Comparison of ENCODE assay signal across 14 cellular contexts in genomic region chr3:146308222-146308621, GRCh38. TPM values are rescaled to one million over a fixed set of nuclear protein-coding genes. Genes with fewer than 3 reads are reported as not detected.
A peak's percentile ranks its signal among the peaks of the same experiment; 100 is the strongest.
DNase-seq lines count a peak whose midpoint lies in the region; ATAC-seq, FAIRE-seq and TF ChIP-seq lines count a peak whose summit lies in the region.
"Had no signal": no experiment of that assay in that cellular context is flagged by ENCODE, and none has a peak within 500 bp of the region (broad histone marks: within the 10 kb centered on the region; RNA-seq: fewer than 3 reads in every experiment).

No MANE protein-coding gene starts in this region.

- H3K27me3 ChIP-seq in heart right ventricle (no peaks in the 10 kb centered on the region), skeletal muscle satellite cell (ENCODE audit: control insufficient read depth, insufficient read depth, low read length) (no peaks in the 10 kb centered on the region), small intestine (ENCODE audit: control insufficient read depth in 2 of 2, insufficient read depth in 2 of 2, low read length in 2 of 2) (no peaks in the 10 kb centered on the region)
- H3K27me3 ChIP-seq: cardiac muscle cell, hepatocyte, testis had no signal

- H3K4me3 ChIP-seq in heart right ventricle (no peak overlapping the region), skeletal muscle satellite cell (ENCODE audit: low read length) (peak overlapping the region; percentile 18), small intestine (ENCODE audit: low read depth in 1 of 2, low read length in 2 of 2) (no peak overlapping the region)
- H3K4me3 ChIP-seq: cardiac muscle cell, hepatocyte, testis had no signal

- ATAC-seq in heart right ventricle, result peak in 7 of 8 donors; percentile 50 to 74 (median 69)
- ATAC-seq: activated CD8-positive, alpha-beta memory T cell treated with anti-CD3 and anti-CD28 coated beads, Interleukin-2, amount 10 ng/mL, durations not matched to agents 7 days and 5 days; naive thymus-derived CD4-positive, alpha-beta T cell had no signal

- no peaks in the 10 kb centered on the region for H3K36me3 ChIP-seq in heart right ventricle
- no peaks in the 10 kb centered on the region for H3K36me3 ChIP-seq in skeletal muscle satellite cell (ENCODE audit: insufficient read depth, low read length)
- no peaks in the 10 kb centered on the region for H3K36me3 ChIP-seq in small intestine (ENCODE audit: control insufficient read depth in 2 of 2, insufficient read depth in 2 of 2, low read length in 2 of 2)
- H3K36me3 ChIP-seq: cardiac muscle cell had no signal

- H3K4me2 ChIP-seq in skeletal muscle satellite cell (ENCODE audit: low read length), result peak overlapping the region; percentile 70
- H3K4me2 ChIP-seq: hepatocyte had no signal

- H3K9me3 ChIP-seq in heart right ventricle (peaks cover 0 to 25% (median 7%) of the 10 kb centered on the region in 11 donors), skeletal muscle satellite cell (replicated peaks; ENCODE audit: low read length) (no peaks in the 10 kb centered on the region), small intestine (ENCODE audit: control insufficient read depth, low read depth) (no peaks in the 10 kb centered on the region)
- H3K9me3 ChIP-seq: testis had no signal

- no peak for FAIRE-seq in small intestine (lab: Jason Lieb, UNC)

- intact Hi-C loops in heart right ventricle (cut with DNase I), result loop anchor here in 2 of 10 donors (1.0 to 10.0 kb wide), 2 partner anchors 30 to 53 kb away; partner anchors contain the start of gene PLSCR4 (in 1 of the 2)

- peak overlapping the region; percentile 63 for H3K9ac ChIP-seq in skeletal muscle satellite cell (ENCODE audit: low read depth, low read length)

- H3K4me1 ChIP-seq in heart right ventricle (peaks cover 0 to 27% (median 10%) of the 10 kb centered on the region in 9 donors), skeletal muscle satellite cell (ENCODE audit: control insufficient read depth, insufficient read depth, low read length) (peaks cover 23% of the 10 kb centered on the region), small intestine (ENCODE audit: control insufficient read depth in 2 of 2, insufficient read depth in 1 of 2, low read depth in 1 of 2, low read length in 1 of 2) (no peaks in the 10 kb centered on the region)

- DNase-seq in GM04504 (ENCODE audit: low read depth), result peak; percentile 69
- peak; percentile 66 for DNase-seq in amniotic stem cell (lab: John Stamatoyannopoulos, UW)
- DNase-seq in heart right ventricle, result no peak
- DNase-seq in C1 segment of cervical spinal cord (lab: John Stamatoyannopoulos, UW), result no peak
- DNase-seq in NCI-H146 treated with DMSO at 0.1 percent for 48 hours (lab: John Stamatoyannopoulos, UW; ENCODE audit: unreplicated experiment), result no peak
- no peak for DNase-seq in HPDE6-E6E7 (ENCODE audit: extremely low spot score)
- no peak for DNase-seq in small intestine
- DNase-seq: activated CD8-positive, alpha-beta memory T cell treated with anti-CD3 and anti-CD28 coated beads, Interleukin-2, amount 10 ng/mL, durations not matched to agents 7 days and 5 days; DMS153; naive thymus-derived CD4-positive, alpha-beta T cell; testis had no signal

- H3K27ac ChIP-seq in heart right ventricle (peak overlapping the region in 8 of 10 donors; percentile 28 to 55 (median 40)), small intestine (ENCODE audit: low read depth in 1 of 2, low read length in 1 of 2) (no peak overlapping the region)
- H3K27ac ChIP-seq: cardiac muscle cell, hepatocyte had no signal

- TF ChIP-seq CTCF in heart right ventricle (IDR thresholded peaks at IDR 0.05), result no peak

RNA-seq across cellular contexts. Expression of gene PLSCR4, which starts 57.3 kb away (rescaled TPM):
- total RNA-seq in heart right ventricle, result 10 to 100 TPM in 6 of 10 donors, 1 to 10 TPM in 4; 8.1 to 16.4 (median 12.0) TPM
- 1 to 10 TPM; 4.6 to 9.5 TPM for polyA plus RNA-seq in heart right ventricle
- total RNA-seq in skeletal muscle satellite cell (2012; rRNA removed), result 9.4 and 9.8 TPM in 2 replicates
- 10 to 100 TPM in 1 of 3 donors, 1 to 10 TPM in 2; 1.6 to 15.2 (median 3.0) TPM for polyA plus RNA-seq in small intestine
- total RNA-seq: activated CD8-positive, alpha-beta memory T cell treated with anti-CD3 and anti-CD28 coated beads, Interleukin-2, amount 10 ng/mL, durations not matched to agents 7 days and 5 days had no signal
- polyA plus RNA-seq: naive thymus-derived CD4-positive, alpha-beta T cell had no signal

Comparison
In these comparisons a context has a peak if more than half of its experiments do, and no peak if none do; other contexts are left out.
1. DNase-seq: peak in GM04504 (single experiment) and amniotic stem cell (single experiment); none in heart right ventricle (0 of 2), C1 segment of cervical spinal cord (0 of 14), NCI-H146 treated with DMSO at 0.1 percent for 48 hours (single experiment), HPDE6-E6E7 (single experiment) and small intestine (single experiment).
2. H3K27ac ChIP-seq: peak in heart right ventricle (8 of 10); none in small intestine (0 of 2).